In the genomic region with DNA sequence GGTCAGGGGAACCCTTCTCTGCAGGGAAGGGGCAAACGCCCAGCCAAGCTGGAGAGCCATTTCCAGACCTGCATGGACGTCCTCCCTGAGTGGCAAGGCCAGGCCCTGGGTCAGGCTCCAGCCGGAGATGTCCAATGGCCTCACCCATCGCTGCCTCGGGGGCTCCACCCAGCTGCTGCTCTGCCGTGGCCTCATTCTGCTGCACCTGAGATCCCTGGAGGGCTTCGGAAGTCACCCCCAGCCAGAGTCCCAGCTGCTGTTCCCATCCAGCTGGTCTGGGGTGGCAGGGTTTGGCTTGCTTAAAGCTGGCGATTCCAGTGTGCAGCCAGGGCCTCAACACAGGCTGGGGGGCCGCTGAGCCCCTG, we compare ENCODE assay signal across 14 cellular contexts.
DNase-seq lines count a peak whose midpoint lies in the region; ATAC-seq and TF ChIP-seq lines count a peak whose summit lies in the region.
"Had no signal": no experiment of that assay in that cellular context is flagged by ENCODE, and none has a peak within 500 bp of the region (broad histone marks: within the 10 kb centered on the region; RNA-seq: fewer than 3 reads in every experiment).

No MANE protein-coding gene starts in this region.

- H3K36me3 ChIP-seq in RWPE2 (ENCODE audit: low read depth) (no peaks in the 10 kb centered on the region), psoas muscle (ENCODE audit: insufficient read depth in 1 of 2, low read depth in 1 of 2) (no peaks in the 10 kb centered on the region)

- TF ChIP-seq CTCF in RWPE2 (IDR thresholded peaks at IDR 0.05; ENCODE audit: poor library complexity, severe bottlenecking): no peak
- no peak for TF ChIP-seq CTCF in psoas muscle (IDR thresholded peaks at IDR 0.05)

- 79 to 91% (median 84%) methylated on average over 9 of the region's 9 CpGs for WGBS in psoas muscle, 3 donors

- peaks cover 4% of the 10 kb centered on the region for H3K27me3 Mint-ChIP-seq in activated CD4-positive, alpha-beta memory T cell treated with anti-CD3 and anti-CD28 coated beads for 36 hours
- H3K27me3 Mint-ChIP-seq in activated CD4-positive, alpha-beta memory T cell treated with anti-CD3 and anti-CD28 coated beads, Interleukin-2, amount 10 ng/mL, durations not matched to agents 7 days and 5 days: no peaks in the 10 kb centered on the region

- no peak for ATAC-seq in RWPE2 (ENCODE audit: low read depth)
- ATAC-seq in left ventricle myocardium superior: no peak
- no peak for ATAC-seq in psoas muscle
- ATAC-seq in GM19455 (IDR thresholded peaks at IDR 0.05; ENCODE audit: unreplicated experiment): no peak

- no peak overlapping the region for H3K4me3 Mint-ChIP-seq in activated CD4-positive, alpha-beta memory T cell treated with anti-CD3 and anti-CD28 coated beads for 36 hours
- no peak overlapping the region for H3K4me3 Mint-ChIP-seq in activated CD4-positive, alpha-beta memory T cell treated with anti-CD3 and anti-CD28 coated beads, Interleukin-2, amount 10 ng/mL, durations not matched to agents 7 days and 5 days

- H3K4me3 ChIP-seq in RWPE2 (ENCODE audit: severe bottlenecking) (no peak overlapping the region), psoas muscle (no peak overlapping the region)

- H3K4me1 ChIP-seq in RWPE2 (ENCODE audit: insufficient read depth, poor library complexity, severe bottlenecking) (no peaks in the 10 kb centered on the region), psoas muscle (no peaks in the 10 kb centered on the region)

- CTCF ChIA-PET in activated CD4-positive, alpha-beta memory T cell treated with anti-CD3 and anti-CD28 coated beads for 36 hours (lab: Charles Lee): interaction anchor here (17.1 kb wide), 1 partner anchor 189 kb away, joined by 271 read pairs; a partner anchor contains a TSS
- CTCF ChIA-PET in activated CD4-positive, alpha-beta memory T cell treated with anti-CD3 and anti-CD28 coated beads, Interleukin-2, amount 10 ng/mL, durations not matched to agents 7 days and 5 days (lab: Charles Lee): no interaction called here

- peaks cover 2% of the 10 kb centered on the region for H3K4me1 Mint-ChIP-seq in activated CD4-positive, alpha-beta memory T cell treated with anti-CD3 and anti-CD28 coated beads for 36 hours (ENCODE audit: low read depth)
- peaks cover 2% of the 10 kb centered on the region for H3K4me1 Mint-ChIP-seq in activated CD4-positive, alpha-beta memory T cell treated with anti-CD3 and anti-CD28 coated beads, Interleukin-2, amount 10 ng/mL, durations not matched to agents 7 days and 5 days

- H3K36me3 Mint-ChIP-seq in activated CD4-positive, alpha-beta memory T cell treated with anti-CD3 and anti-CD28 coated beads for 36 hours: no peaks in the 10 kb centered on the region
- H3K36me3 Mint-ChIP-seq in activated CD4-positive, alpha-beta memory T cell treated with anti-CD3 and anti-CD28 coated beads, Interleukin-2, amount 10 ng/mL, durations not matched to agents 7 days and 5 days (ENCODE audit: low read depth): no peaks in the 10 kb centered on the region
- H3K36me3 Mint-ChIP-seq: naive B cell had no signal

- POLR2A ChIA-PET in activated CD4-positive, alpha-beta memory T cell treated with anti-CD3 and anti-CD28 coated beads for 36 hours (lab: Charles Lee): no interaction called here
- POLR2A ChIA-PET in activated CD4-positive, alpha-beta memory T cell treated with anti-CD3 and anti-CD28 coated beads, Interleukin-2, amount 10 ng/mL, durations not matched to agents 7 days and 5 days (lab: Charles Lee): no interaction called here

- H3K9me3 Mint-ChIP-seq in activated CD4-positive, alpha-beta memory T cell treated with anti-CD3 and anti-CD28 coated beads for 36 hours: no peaks in the 10 kb centered on the region
- no peaks in the 10 kb centered on the region for H3K9me3 Mint-ChIP-seq in activated CD4-positive, alpha-beta memory T cell treated with anti-CD3 and anti-CD28 coated beads, Interleukin-2, amount 10 ng/mL, durations not matched to agents 7 days and 5 days
- H3K9me3 Mint-ChIP-seq: naive B cell had no signal

- H3K27ac ChIP-seq in RWPE2 (ENCODE audit: poor library complexity, severe bottlenecking) (no peak overlapping the region), psoas muscle (no peak overlapping the region)
- H3K27ac ChIP-seq: C4-2B had no signal

- intact Hi-C loops in activated CD4-positive, alpha-beta memory T cell treated with anti-CD3 and anti-CD28 coated beads for 36 hours (cut with micrococcal nuclease): loop anchor here (5.0 kb wide), 1 partner anchor 134 kb away; no protein-coding TSS in a partner anchor
- intact Hi-C loops in left ventricle myocardium superior (cut with micrococcal nuclease) (loop anchor here (10.0 kb wide), 1 partner anchor 182 kb away; no protein-coding TSS in a partner anchor), psoas muscle (cut with DNase I) (loop anchor here (5.0 to 10.0 kb wide), 4 partner anchors 44 to 148 kb away; no protein-coding TSS in a partner anchor)

- no peaks in the 10 kb centered on the region for H3K27me3 ChIP-seq in RWPE2 (ENCODE audit: insufficient read depth, poor library complexity, severe bottlenecking)
- H3K27me3 ChIP-seq in psoas muscle (ENCODE audit: insufficient read depth in 3 of 3, low read length in 2 of 3): no peaks in the 10 kb centered on the region

- H3K9me3 ChIP-seq in RWPE2 (ENCODE audit: severe bottlenecking): no peaks in the 10 kb centered on the region
- no peaks in the 10 kb centered on the region for H3K9me3 ChIP-seq in psoas muscle

- DNase-seq in activated CD4-positive, alpha-beta memory T cell treated with anti-CD3 and anti-CD28 coated beads for 36 hours: peak; percentile 2
- no peak for DNase-seq in activated CD4-positive, alpha-beta memory T cell treated with anti-CD3 and anti-CD28 coated beads, Interleukin-2, amount 10 ng/mL, durations not matched to agents 7 days and 5 days
- peak; percentile 62 for DNase-seq in RWPE2 (ENCODE audit: low spot score)
- peak; percentile 16 for DNase-seq in left ventricle myocardium superior
- DNase-seq in psoas muscle: peak; percentile 6 to 43
- DNase-seq in epidermal melanocyte (ENCODE audit: insufficient read length, low spot score): no peak
- DNase-seq in kidney tubule cell (ENCODE audit: low spot score): no peak
- DNase-seq: activated gamma-delta T cell; cerebellar nuclear complex; naive B cell; NCI-H774; stimulated activated CD4-positive, alpha-beta T cell treated with anti-CD3 and anti-CD28 coated beads, Interleukin-4, amount 100 ng/mL, for 1 hour had no signal

- H3K27ac Mint-ChIP-seq in activated CD4-positive, alpha-beta memory T cell treated with anti-CD3 and anti-CD28 coated beads for 36 hours: no peak overlapping the region
- no peak overlapping the region for H3K27ac Mint-ChIP-seq in activated CD4-positive, alpha-beta memory T cell treated with anti-CD3 and anti-CD28 coated beads, Interleukin-2, amount 10 ng/mL, durations not matched to agents 7 days and 5 days

Comparison
In these comparisons a context has a peak if more than half of its experiments do, and no peak if none do; other contexts are left out.
1. DNase-seq: peak in activated CD4-positive, alpha-beta memory T cell treated with anti-CD3 and anti-CD28 coated beads for 36 hours (single experiment), RWPE2 (single experiment), left ventricle myocardium superior (single experiment) and psoas muscle (2 of 2); none in activated CD4-positive, alpha-beta memory T cell treated with anti-CD3 and anti-CD28 coated beads, Interleukin-2, amount 10 ng/mL, durations not matched to agents 7 days and 5 days (single experiment), epidermal melanocyte (single experiment) and kidney tubule cell (single experiment).